In the genomic region with DNA sequence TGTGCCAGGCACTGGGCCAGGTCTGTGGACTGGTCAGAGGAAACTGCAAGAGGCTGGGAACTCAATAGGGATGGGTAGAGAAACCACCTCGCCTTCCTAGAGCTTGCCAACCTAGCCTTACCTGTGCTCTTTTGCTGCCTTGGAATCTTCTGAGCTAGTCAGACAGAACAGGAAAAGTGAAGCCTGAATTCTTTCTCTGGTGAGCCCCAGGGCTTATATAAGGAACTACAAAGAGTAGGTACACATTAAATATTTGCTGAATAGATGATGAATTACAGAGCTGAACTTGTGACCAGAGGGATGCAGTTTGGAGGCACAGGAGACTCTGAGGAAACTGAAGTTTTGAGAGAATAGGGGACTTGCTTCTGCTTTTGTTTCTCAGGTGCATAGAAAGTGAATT, we compare ENCODE assay signal across 16 cellular contexts. TPM values are rescaled to one million over a fixed set of nuclear protein-coding genes. Genes with fewer than 3 reads are reported as not detected.
DNase-seq lines count a peak whose midpoint lies in the region; ATAC-seq, FAIRE-seq and TF ChIP-seq lines count a peak whose summit lies in the region.
"Had no signal": no experiment of that assay in that cellular context is flagged by ENCODE, and none has a peak within 500 bp of the region (broad histone marks: within the 10 kb centered on the region; RNA-seq: fewer than 3 reads in every experiment).

No MANE protein-coding gene starts in this region.

- H3K4me1 Mint-ChIP-seq in progenitor cell of endocrine pancreas (ENCODE audit: low read depth), result peaks cover 10% of the 10 kb centered on the region

- H3K4me1 ChIP-seq in HepG2 (ENCODE audit: insufficient read depth, low read length), result peaks cover 26% of the 10 kb centered on the region
- H3K4me1 ChIP-seq in right lobe of liver, result no peaks in the 10 kb centered on the region
- H3K4me1 ChIP-seq: BLaER1 treated with 17β-estradiol and CSF1 and Interleukin-3, amounts not matched to agents 10 nM and 100 nM had no signal

- H3K27me3 Mint-ChIP-seq in progenitor cell of endocrine pancreas, result peaks cover 6% of the 10 kb centered on the region

- 0% methylated on average over 1 of the region's 1 CpG for WGBS in HepG2 (ENCODE audit: low lambda C conversion rate)
- WGBS in right lobe of liver (ENCODE audit: insufficient coverage, low coverage, low lambda C conversion rate, missing lambda C conversion rate), result 100% methylated on average over 1 of the region's 1 CpG

- POLR2A ChIA-PET in HepG2 (lab: Yijun Ruan, JAX), result interaction anchor here (0.8 kb wide), 1 partner anchor 44 kb away, joined by 3 read pairs; no protein-coding TSS in a partner anchor

- peak overlapping the region; percentile 13 for H3K27ac Mint-ChIP-seq in progenitor cell of endocrine pancreas
- H3K27ac Mint-ChIP-seq: CD4-positive, alpha-beta T cell had no signal

- no peak overlapping the region for H3K27ac ChIP-seq in HepG2 (ENCODE audit: extremely low read length, insufficient read depth, low read length)
- no peak overlapping the region for H3K27ac ChIP-seq in right lobe of liver
- H3K27ac ChIP-seq: BLaER1 treated with 17β-estradiol and CSF1 and Interleukin-3, amounts not matched to agents 10 nM and 100 nM had no signal

- TF ChIP-seq EP300 in HepG2 (IDR thresholded peaks at IDR 0.05; ENCODE audit: low read depth in 2 of 2, low read length in 2 of 2) (no peak), HepG2 (CRISPR knock-in tag; IDR thresholded peaks at IDR 0.05; ENCODE audit: borderline replicate concordance) (no peak)

- CTCF ChIA-PET in HepG2 (lab: Yijun Ruan, JAX; ENCODE audit: low intra/inter-chr PET ratio, low total read pairs), result no interaction called here

- H3K36me3 ChIP-seq in HepG2 (replicated peaks in 1 of 2; ENCODE audit: control insufficient read depth in 1 of 2, insufficient read depth in 2 of 2, low read length in 2 of 2), result no peaks in the 10 kb centered on the region
- no peaks in the 10 kb centered on the region for H3K36me3 ChIP-seq in right lobe of liver
- H3K36me3 ChIP-seq: BLaER1 treated with 17β-estradiol and CSF1 and Interleukin-3, amounts not matched to agents 10 nM and 100 nM had no signal

- ATAC-seq in HepG2, result peak; percentile 85
- no peak for ATAC-seq in right lobe of liver
- no peak for ATAC-seq in HG02610 (IDR thresholded peaks at IDR 0.05; ENCODE audit: unreplicated experiment)
- ATAC-seq: GM12878 had no signal

- H3K9ac ChIP-seq in HepG2 (ENCODE audit: insufficient read depth, low read depth, low read length), result no peak overlapping the region
- H3K9ac ChIP-seq: BLaER1 treated with 17β-estradiol and CSF1 and Interleukin-3, amounts not matched to agents 10 nM and 100 nM had no signal

- H3K79me2 ChIP-seq in HepG2 (ENCODE audit: insufficient read depth, low read length), result no peaks in the 10 kb centered on the region

- in situ Hi-C loops in HepG2 (cut with HindIII; ENCODE audit: extremely low pct_ligation_motif_present, low pct_unique_long_range_greater_than_20kb), result no loop called here

- intact Hi-C loops in HepG2 (cut with micrococcal nuclease; ENCODE audit: unreplicated experiment), result loop anchor here (1.0 kb wide), 1 partner anchor 17 kb away; no protein-coding TSS in a partner anchor
- intact Hi-C loops in right lobe of liver (cut with DNase I), result no loop called here

- H3K27me3 ChIP-seq in HepG2 (ENCODE audit: control insufficient read depth in 1 of 2, insufficient read depth in 2 of 2, low read length in 2 of 2), result 0 out of 5 replicates have a peak, but pooled peaks cover 0 to 4% of the 10 kb centered on the region in 2 experiments
- H3K27me3 ChIP-seq in right lobe of liver, result no peaks in the 10 kb centered on the region
- H3K27me3 ChIP-seq: BLaER1 treated with 17β-estradiol and CSF1 and Interleukin-3, amounts not matched to agents 10 nM and 100 nM had no signal

- H2AFZ ChIP-seq in HepG2 (ENCODE audit: low read length), result no peak overlapping the region

- H3K9me3 ChIP-seq in HepG2 (ENCODE audit: low read length) (no peaks in the 10 kb centered on the region), right lobe of liver (no peaks in the 10 kb centered on the region)

- DNase-seq in HepG2 (ENCODE audit: low spot score) (peak; percentile 38), right lobe of liver (no peak), ecto neural progenitor cell (ENCODE audit: low spot score) (peak; percentile 7), progenitor cell of endocrine pancreas (ENCODE audit: low spot score, unreplicated experiment) (no peak), amniotic stem cell (lab: John Stamatoyannopoulos, UW) (no peak), NCI-H748 treated with DMSO at 0.1 percent for 48 hours (lab: John Stamatoyannopoulos, UW) (no peak)
- DNase-seq: ACHN; CD4-positive, alpha-beta T cell; DMS79 had no signal

- BruUV-seq in HepG2 (replicated peaks; lab: Mats Ljungman, UMichigan), result no TSS peak

- no peaks in the 10 kb centered on the region for H3K36me3 Mint-ChIP-seq in progenitor cell of endocrine pancreas (ENCODE audit: insufficient read depth)

- peak; percentile 4 for FAIRE-seq in HepG2 (lab: Jason Lieb, UNC)
- FAIRE-seq: GM12878, GM18507, H54 had no signal

- H3K4me3 ChIP-seq in HepG2 (replicated peaks in 1 of 3; ENCODE audit: insufficient read depth in 1 of 3, low read depth in 2 of 3, low read length in 3 of 3) (no peak overlapping the region), right lobe of liver (no peak overlapping the region)
- H3K4me3 ChIP-seq: BLaER1 treated with 17β-estradiol and CSF1 and Interleukin-3, amounts not matched to agents 10 nM and 100 nM; GM12878 had no signal

- H4K20me1 ChIP-seq in HepG2 (ENCODE audit: insufficient read depth, low read length), result no peaks in the 10 kb centered on the region
- H4K20me1 ChIP-seq: BLaER1 treated with 17β-estradiol and CSF1 and Interleukin-3, amounts not matched to agents 10 nM and 100 nM had no signal

- TF ChIP-seq CTCF in HepG2 (CRISPR knock-in tag; IDR thresholded peaks at IDR 0.05) (no peak), right lobe of liver (IDR thresholded peaks at IDR 0.05) (no peak), progenitor cell of endocrine pancreas (IDR thresholded peaks at IDR 0.05; ENCODE audit: unreplicated experiment) (no peak)

- TF ChIP-seq POLR2A in HepG2 (IDR thresholded peaks at IDR 0.05; ENCODE audit: insufficient read depth in 1 of 2, low read depth in 2 of 2, low read length in 2 of 2) (no peak), right lobe of liver (IDR thresholded peaks at IDR 0.05) (no peak)

- peaks cover 9% of the 10 kb centered on the region for H3K9me3 Mint-ChIP-seq in progenitor cell of endocrine pancreas (ENCODE audit: low read depth)

- H3K4me3 Mint-ChIP-seq in progenitor cell of endocrine pancreas (ENCODE audit: low read depth), result no peak overlapping the region
- H3K4me3 Mint-ChIP-seq: CD4-positive, alpha-beta T cell had no signal

- H3K4me2 ChIP-seq in HepG2 (ENCODE audit: low read depth, low read length), result no peak overlapping the region; the same call in 1 of the 2 replicates
- H3K4me2 ChIP-seq: BLaER1 treated with 17β-estradiol and CSF1 and Interleukin-3, amounts not matched to agents 10 nM and 100 nM had no signal

- TF ChIP-seq RAD21 in HepG2 (CRISPR knock-in tag; IDR thresholded peaks at IDR 0.05), result no peak

RNA-seq across cellular contexts. Expression of a gene that starts 15.6 kb away (rescaled TPM):
- not detected in 2 replicates for total RNA-seq in HepG2 (2016; rRNA removed; fragmentation: Illumina TruSeq; extraction: Trizol)
- total RNA-seq in HepG2 (2016; cell fraction: cytosol; rRNA removed; fragmentation: Illumina TruSeq; extraction: Trizol; ENCODE audit: low read depth), result not detected in 2 replicates
- not detected in 2 replicates for total RNA-seq in HepG2 (2016; cell fraction: insoluble cytoplasmic fraction; rRNA removed; fragmentation: Illumina TruSeq; extraction: Trizol)
- not detected in 2 replicates for total RNA-seq in HepG2 (2016; cell fraction: membrane; rRNA removed; fragmentation: Illumina TruSeq; extraction: Trizol)
- total RNA-seq in HepG2 (2016; cell fraction: nucleus; rRNA removed; fragmentation: Illumina TruSeq; extraction: Trizol), result not detected in 2 replicates
- polyA plus RNA-seq in HepG2 (2011; rRNA removed), result not detected in 2 replicates
- polyA plus RNA-seq in HepG2 (2011; cell fraction: cytosol; rRNA removed), result not detected in 2 replicates
- not detected in 2 replicates for polyA plus RNA-seq in HepG2 (2011; cell fraction: nucleus; rRNA removed)
- polyA plus RNA-seq in HepG2 (2012), result 0.25 and 0.48 TPM in 2 replicates
- polyA plus RNA-seq in HepG2 (2016; cell fraction: cytosol; fragmentation: Illumina TruSeq; extraction: Trizol; ENCODE audit: low read depth), result not detected in 2 replicates
- not detected in 2 replicates for polyA plus RNA-seq in HepG2 (2016; cell fraction: insoluble cytoplasmic fraction; fragmentation: Illumina TruSeq; extraction: Trizol; ENCODE audit: low read depth)
- not detected in 2 replicates for polyA plus RNA-seq in HepG2 (2016; cell fraction: membrane; fragmentation: Illumina TruSeq; extraction: Trizol; ENCODE audit: low read depth)
- not detected in 2 replicates for polyA plus RNA-seq in HepG2 (2016; cell fraction: nucleus; fragmentation: Illumina TruSeq; extraction: Trizol; ENCODE audit: insufficient read depth, low read depth)
- polyA minus RNA-seq in HepG2 (2011; rRNA and poly(A)+ RNA removed; ENCODE audit: low replicate concordance), result not detected in 2 replicates
- polyA minus RNA-seq in HepG2 (2011; cell fraction: cytosol; rRNA and poly(A)+ RNA removed), result not detected in 2 replicates
- polyA minus RNA-seq in HepG2 (2011; cell fraction: nucleus; rRNA and poly(A)+ RNA removed), result not detected in 2 replicates
- total RNA-seq in right lobe of liver, result not detected
- total RNA-seq in progenitor cell of endocrine pancreas, result 0.20 and 0.38 TPM in 2 replicates
- total RNA-seq: A172; CD4-positive, alpha-beta T cell had no signal

RNA-seq across cellular contexts. Expression of a gene that starts 23.0 kb away (rescaled TPM):
- not detected in 2 replicates for total RNA-seq in HepG2 (2016; rRNA removed; fragmentation: Illumina TruSeq; extraction: Trizol)
- not detected in 2 replicates for total RNA-seq in HepG2 (2016; cell fraction: cytosol; rRNA removed; fragmentation: Illumina TruSeq; extraction: Trizol; ENCODE audit: low read depth)
- total RNA-seq in HepG2 (2016; cell fraction: insoluble cytoplasmic fraction; rRNA removed; fragmentation: Illumina TruSeq; extraction: Trizol), result not detected in 2 replicates
- total RNA-seq in HepG2 (2016; cell fraction: membrane; rRNA removed; fragmentation: Illumina TruSeq; extraction: Trizol), result not detected in 2 replicates
- total RNA-seq in HepG2 (2016; cell fraction: nucleus; rRNA removed; fragmentation: Illumina TruSeq; extraction: Trizol), result not detected in 2 replicates
- polyA plus RNA-seq in HepG2 (2011; rRNA removed), result not detected in 2 replicates
- polyA plus RNA-seq in HepG2 (2011; cell fraction: cytosol; rRNA removed), result not detected in 2 replicates
- polyA plus RNA-seq in HepG2 (2011; cell fraction: nucleus; rRNA removed), result not detected in 2 replicates
- not detected in 2 replicates for polyA plus RNA-seq in HepG2 (2012)
- polyA plus RNA-seq in HepG2 (2016; cell fraction: cytosol; fragmentation: Illumina TruSeq; extraction: Trizol; ENCODE audit: low read depth), result not detected in 2 replicates
- not detected in 2 replicates for polyA plus RNA-seq in HepG2 (2016; cell fraction: insoluble cytoplasmic fraction; fragmentation: Illumina TruSeq; extraction: Trizol; ENCODE audit: low read depth)
- polyA plus RNA-seq in HepG2 (2016; cell fraction: membrane; fragmentation: Illumina TruSeq; extraction: Trizol; ENCODE audit: low read depth), result not detected in 2 replicates
- polyA plus RNA-seq in HepG2 (2016; cell fraction: nucleus; fragmentation: Illumina TruSeq; extraction: Trizol; ENCODE audit: insufficient read depth, low read depth), result not detected in 2 replicates
- not detected in 2 replicates for polyA minus RNA-seq in HepG2 (2011; rRNA and poly(A)+ RNA removed; ENCODE audit: low replicate concordance)
- polyA minus RNA-seq in HepG2 (2011; cell fraction: cytosol; rRNA and poly(A)+ RNA removed), result not detected in 2 replicates
- not detected in 2 replicates for polyA minus RNA-seq in HepG2 (2011; cell fraction: nucleus; rRNA and poly(A)+ RNA removed)
- total RNA-seq in right lobe of liver, result not detected
- total RNA-seq in progenitor cell of endocrine pancreas, result not detected in 2 replicates
- total RNA-seq: A172; CD4-positive, alpha-beta T cell; G401; GM12878 had no signal
- polyA plus RNA-seq: GM12878 had no signal

RNA-seq across cellular contexts. Expression of a gene that starts 55.3 kb away (rescaled TPM):
- total RNA-seq in HepG2 (2016; rRNA removed; fragmentation: Illumina TruSeq; extraction: Trizol) (29.3 and 39.3 TPM in 2 replicates), right lobe of liver (10 to 100 TPM in 5 of 6 experiments, 1 to 10 TPM in 1; 9.4 to 19.2 (median 13.5) TPM), progenitor cell of endocrine pancreas (34.8 and 35.5 TPM in 2 replicates)
- total RNA-seq in HepG2 (2016; cell fraction: cytosol; rRNA removed; fragmentation: Illumina TruSeq; extraction: Trizol; ENCODE audit: low read depth), result 16.7 and 19.9 TPM in 2 replicates
- 32.0 and 39.5 TPM in 2 replicates for total RNA-seq in HepG2 (2016; cell fraction: insoluble cytoplasmic fraction; rRNA removed; fragmentation: Illumina TruSeq; extraction: Trizol)
- total RNA-seq in HepG2 (2016; cell fraction: membrane; rRNA removed; fragmentation: Illumina TruSeq; extraction: Trizol), result 27.4 and 28.5 TPM in 2 replicates
- 12.5 and 20.5 TPM in 2 replicates for total RNA-seq in HepG2 (2016; cell fraction: nucleus; rRNA removed; fragmentation: Illumina TruSeq; extraction: Trizol)
- polyA plus RNA-seq in HepG2 (2011; rRNA removed), result 31.0 and 35.0 TPM in 2 replicates
- polyA plus RNA-seq in HepG2 (2011; cell fraction: cytosol; rRNA removed), result 35.2 and 38.2 TPM in 2 replicates
- polyA plus RNA-seq in HepG2 (2011; cell fraction: nucleus; rRNA removed), result 12.4 and 14.8 TPM in 2 replicates
- polyA plus RNA-seq in HepG2 (2012), result 13.5 and 14.8 TPM in 2 replicates
- 16.6 and 18.9 TPM in 2 replicates for polyA plus RNA-seq in HepG2 (2016; cell fraction: cytosol; fragmentation: Illumina TruSeq; extraction: Trizol; ENCODE audit: low read depth)
- 36.5 and 38.3 TPM in 2 replicates for polyA plus RNA-seq in HepG2 (2016; cell fraction: insoluble cytoplasmic fraction; fragmentation: Illumina TruSeq; extraction: Trizol; ENCODE audit: low read depth)
- polyA plus RNA-seq in HepG2 (2016; cell fraction: membrane; fragmentation: Illumina TruSeq; extraction: Trizol; ENCODE audit: low read depth), result 22.5 and 24.6 TPM in 2 replicates
- 26.6 and 28.5 TPM in 2 replicates for polyA plus RNA-seq in HepG2 (2016; cell fraction: nucleus; fragmentation: Illumina TruSeq; extraction: Trizol; ENCODE audit: insufficient read depth, low read depth)
- polyA minus RNA-seq in HepG2 (2011; rRNA and poly(A)+ RNA removed; ENCODE audit: low replicate concordance), result 33.9 and 58.1 TPM in 2 replicates
- polyA minus RNA-seq in HepG2 (2011; cell fraction: cytosol; rRNA and poly(A)+ RNA removed), result 8.7 and 12.7 TPM in 2 replicates
- polyA minus RNA-seq in HepG2 (2011; cell fraction: nucleus; rRNA and poly(A)+ RNA removed), result 15.2 and 16.3 TPM in 2 replicates

Comparison
In these comparisons a context has a peak if more than half of its experiments do, and no peak if none do; other contexts are left out.
1. DNase-seq: peak in HepG2 (single experiment) and ecto neural progenitor cell (single experiment); none in right lobe of liver (0 of 3), progenitor cell of endocrine pancreas (single experiment), amniotic stem cell (single experiment) and NCI-H748 treated with DMSO at 0.1 percent for 48 hours (single experiment).